Comparison of ENCODE assay signal across 30 cellular contexts in the genomic region with DNA sequence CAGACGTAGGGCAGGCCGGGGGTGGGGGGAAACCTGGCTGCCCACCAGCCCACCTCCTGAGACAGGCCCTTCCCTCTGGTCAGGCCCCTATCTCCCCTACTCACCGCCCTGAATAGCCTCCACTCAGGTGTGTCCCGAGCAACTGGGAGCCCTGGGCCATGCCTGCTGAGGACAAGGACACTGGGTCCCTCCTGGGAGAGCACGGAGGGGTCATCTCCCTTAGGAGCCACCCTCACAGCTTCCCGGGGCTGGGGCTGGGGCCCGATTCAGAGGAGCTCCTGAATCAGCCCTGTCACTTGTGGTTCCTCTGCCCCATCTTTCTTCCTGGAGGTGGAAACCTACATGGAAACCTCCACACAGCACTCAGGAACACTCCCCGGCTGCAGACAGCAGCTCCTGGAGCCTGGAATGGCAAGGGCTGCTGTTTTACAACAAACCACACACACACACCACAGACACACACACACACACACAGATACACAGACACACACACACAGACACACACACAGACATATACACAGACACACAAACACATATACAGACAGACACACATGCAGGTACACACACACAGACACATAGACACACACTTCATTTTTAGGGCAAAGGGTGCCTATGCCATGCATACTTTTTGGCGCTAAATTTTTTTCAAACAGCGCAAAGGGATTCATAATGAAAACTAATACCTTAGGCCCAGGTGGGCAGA. TPM values are rescaled to one million over a fixed set of nuclear protein-coding genes. Genes with fewer than 3 reads are reported as not detected.
DNase-seq lines count a peak whose midpoint lies in the region; TF ChIP-seq lines count a peak whose summit lies in the region.
"Had no signal": no experiment of that assay in that cellular context is flagged by ENCODE, and none has a peak within 500 bp of the region (broad histone marks: within the 10 kb centered on the region; RNA-seq: fewer than 3 reads in every experiment).

No MANE protein-coding gene starts in this region.

- H3K4me3 ChIP-seq in H7 (ENCODE audit: insufficient read depth, low read depth, low read length) (no peak overlapping the region), WERI-Rb-1 (ENCODE audit: low read depth, low read length) (no peak overlapping the region)
- H3K4me3 ChIP-seq: esophagus squamous epithelium, gastrocnemius medialis, psoas muscle, skin epidermis, thyroid gland had no signal

- H3K36me3 Mint-ChIP-seq in endothelial cell (ENCODE audit: low read depth, unreplicated experiment): peaks cover 3% of the 10 kb centered on the region
- no peaks in the 10 kb centered on the region for H3K36me3 Mint-ChIP-seq in neural crest cell (ENCODE audit: low read depth)
- H3K36me3 Mint-ChIP-seq: mesothelial cell of epicardium, natural killer cell had no signal

- no peak for TF ChIP-seq CTCF in endothelial cell (IDR thresholded peaks at IDR 0.05; ENCODE audit: unreplicated experiment)
- TF ChIP-seq CTCF in neural crest cell (conservative IDR thresholded peaks at IDR 0.05): no peak
- TF ChIP-seq CTCF in WERI-Rb-1 (IDR thresholded peaks at IDR 0.05; ENCODE audit: low read depth, low read length): no peak

- H3K9me3 Mint-ChIP-seq in endothelial cell (ENCODE audit: unreplicated experiment): no peaks in the 10 kb centered on the region
- H3K9me3 Mint-ChIP-seq in neural crest cell: no peaks in the 10 kb centered on the region
- H3K9me3 Mint-ChIP-seq: effector memory CD8-positive, alpha-beta T cell; mesothelial cell of epicardium; natural killer cell had no signal

- no peaks in the 10 kb centered on the region for H3K9me3 ChIP-seq in WERI-Rb-1 (ENCODE audit: severe bottlenecking)
- H3K9me3 ChIP-seq: gastrocnemius medialis, thyroid gland had no signal

- H3K27me3 ChIP-seq in H7 (ENCODE audit: control insufficient read depth, insufficient read depth, low read length) (no peaks in the 10 kb centered on the region), WERI-Rb-1 (ENCODE audit: insufficient read depth, low read depth, severe bottlenecking) (no peaks in the 10 kb centered on the region)
- H3K27me3 ChIP-seq: esophagus squamous epithelium, gastrocnemius medialis, thyroid gland had no signal

- H3K27ac Mint-ChIP-seq in endothelial cell (ENCODE audit: unreplicated experiment) (peak overlapping the region; percentile 70), neural crest cell (ENCODE audit: unreplicated experiment) (peak overlapping the region; percentile 6)
- H3K27ac Mint-ChIP-seq: activated B cell treated with CpG ODN at 0.5 μM for 24 hours; activated naive CD8-positive, alpha-beta T cell; activated T-helper 2 cell treated with anti-CD3 and anti-CD28 coated beads, Interferon-gamma antibody, Interleukin-2, Interleukin-4, amounts not matched to agents 10 μg/mL and 5 μg/mL and 100 μg/mL, durations not matched to agents 14 hours and 24 hours and 36 hours; CD4-positive, alpha-beta memory T cell; effector memory CD8-positive, alpha-beta T cell; mesothelial cell of epicardium; natural killer cell; stimulated activated naive B cell treated with anti-CD40 and anti-IgM and Interleukin-4, amounts not matched to agents 10 μg/mL and 1 μg/mL and 100 μg/mL, for 72 hours had no signal

- H3K36me3 ChIP-seq in H7 (replicated peaks; ENCODE audit: control insufficient read depth, insufficient read depth, low read length) (no peaks in the 10 kb centered on the region), WERI-Rb-1 (no peaks in the 10 kb centered on the region)
- H3K36me3 ChIP-seq: esophagus squamous epithelium, gastrocnemius medialis, thyroid gland had no signal

- H3K27ac ChIP-seq in WERI-Rb-1 (no peak overlapping the region), substantia nigra (ENCODE audit: low read depth, low read length, poor library complexity, severe bottlenecking) (no peak overlapping the region)
- H3K27ac ChIP-seq: esophagus squamous epithelium, gastrocnemius medialis, psoas muscle, skin epidermis, thyroid gland had no signal

- H3K4me3 Mint-ChIP-seq in endothelial cell (ENCODE audit: unreplicated experiment) (no peak overlapping the region), neural crest cell (no peak overlapping the region)
- H3K4me3 Mint-ChIP-seq: activated B cell treated with CpG ODN at 0.5 μM for 24 hours; activated naive CD8-positive, alpha-beta T cell; CD4-positive, alpha-beta memory T cell; effector memory CD8-positive, alpha-beta T cell; mesothelial cell of epicardium; natural killer cell; stimulated activated naive B cell treated with anti-CD40 and anti-IgM and Interleukin-4, amounts not matched to agents 10 μg/mL and 1 μg/mL and 100 μg/mL, for 72 hours had no signal

- H3K27me3 Mint-ChIP-seq in endothelial cell (ENCODE audit: unreplicated experiment) (peaks cover 7% of the 10 kb centered on the region), neural crest cell (ENCODE audit: low read depth) (peaks cover 3% of the 10 kb centered on the region)
- H3K27me3 Mint-ChIP-seq: effector memory CD8-positive, alpha-beta T cell had no signal

- H3K4me1 Mint-ChIP-seq in endothelial cell (ENCODE audit: unreplicated experiment) (peaks cover 16% of the 10 kb centered on the region), neural crest cell (peaks cover 19% of the 10 kb centered on the region)
- H3K4me1 Mint-ChIP-seq: activated B cell treated with CpG ODN at 0.5 μM for 24 hours; CD4-positive, alpha-beta memory T cell had no signal

- DNase-seq in D341Med (ENCODE audit: low spot score) (peak; percentile 16), H7 (peak; percentile 40), endothelial cell (ENCODE audit: low spot score) (no peak), neural crest cell (ENCODE audit: low read depth, low spot score) (no peak), AG08396 (ENCODE audit: low spot score) (no peak), WERI-Rb-1 (no peak), LoVo (ENCODE audit: low spot score) (no peak), substantia nigra (lab: John Stamatoyannopoulos, UW) (no peak)
- DNase-seq: activated B cell treated with CpG ODN at 0.5 μM for 24 hours; activated CD4-positive, alpha-beta T cell treated with anti-CD3 and anti-CD28 coated beads, Interleukin-2, amount 50 U/mL, for 4 hours; activated CD8-positive, alpha-beta memory T cell treated with anti-CD3 and anti-CD28 coated beads, Interleukin-2, amount 50 U/mL, for 48 hours; CD4-positive, alpha-beta memory T cell; DMS53; effector memory CD8-positive, alpha-beta T cell; esophagus squamous epithelium; gastrocnemius medialis; left cardiac atrium; MV-4-11; natural killer cell; NCI-H1694; NCI-H2171; NCI-H524; psoas muscle; stimulated activated CD4-positive, alpha-beta T cell treated with anti-CD3 and anti-CD28 coated beads, Interleukin-2, amount 100 ng/mL, for 24 hours; stimulated activated naive B cell treated with anti-CD40 and anti-IgM and Interleukin-4, amounts not matched to agents 10 μg/mL and 1 μg/mL and 100 μg/mL, for 72 hours; thyroid gland had no signal

RNA-seq across cellular contexts. Expression of a gene that starts 9.6 kb away (rescaled TPM):
- total RNA-seq in H7 (2014; rRNA removed; shearing (Covaris generic)): 4.5 and 5.6 TPM in 2 replicates
- total RNA-seq in endothelial cell (ENCODE audit: unreplicated experiment): 25.5 TPM
- total RNA-seq in neural crest cell: 9.0 and 10.4 TPM in 2 replicates
- total RNA-seq: activated B cell treated with CpG ODN at 0.5 μM for 24 hours; CD4-positive, alpha-beta memory T cell had no signal

Comparison
In these comparisons a context has a peak if more than half of its experiments do, and no peak if none do; other contexts are left out.
1. DNase-seq: peak in D341Med (single experiment) and H7 (single experiment); none in endothelial cell (single experiment), neural crest cell (single experiment), AG08396 (single experiment), WERI-Rb-1 (single experiment), LoVo (single experiment) and substantia nigra (0 of 49).